1 cellular context compared by ENCODE assay signal in genomic region chr6:82248233-82248735, GRCh38.
TF ChIP-seq lines count a peak whose summit lies in the region.

No MANE protein-coding gene starts in this region.

TF ChIP-seq in HEK293, 187 proteins besides CTCF, POLR2A, EP300 and RAD21 (continued from another document and continues in another):
- TF ChIP-seq ZNF140 (tag by site-specific recombination; IDR thresholded peaks at IDR 0.05): no peak
- TF ChIP-seq ZNF837 (tag by site-specific recombination; IDR thresholded peaks at IDR 0.05): no peak
- TF ChIP-seq ZNF549 (tag by site-specific recombination; IDR thresholded peaks at IDR 0.05): no peak
- TF ChIP-seq ZNF785 (tag by site-specific recombination; IDR thresholded peaks at IDR 0.05): no peak
- no peak for TF ChIP-seq KLF9 (tag by site-specific recombination; IDR thresholded peaks at IDR 0.05; ENCODE audit: low read depth)
- TF ChIP-seq ZNF138 (tag by site-specific recombination; IDR thresholded peaks at IDR 0.05; ENCODE audit: borderline replicate concordance): no peak
- TF ChIP-seq ZNF223 (tag by site-specific recombination; IDR thresholded peaks at IDR 0.05): no peak
- TF ChIP-seq ZNF423 (tag by site-specific recombination; IDR thresholded peaks at IDR 0.05): no peak
- no peak for TF ChIP-seq ZNF449 (tag by site-specific recombination; IDR thresholded peaks at IDR 0.05)
- no peak for TF ChIP-seq ZNF133 (tag by site-specific recombination; IDR thresholded peaks at IDR 0.05)
- TF ChIP-seq ZNF626 (tag by site-specific recombination; IDR thresholded peaks at IDR 0.05): no peak
- no peak for TF ChIP-seq SP7 (tag by site-specific recombination; IDR thresholded peaks at IDR 0.05)
- TF ChIP-seq ZBTB48 (tag by site-specific recombination; IDR thresholded peaks at IDR 0.05): no peak
- TF ChIP-seq TCF7L2 (IDR thresholded peaks at IDR 0.05; ENCODE audit: borderline replicate concordance, low read depth, low read length): no peak
- TF ChIP-seq ZNF404 (tag by site-specific recombination; IDR thresholded peaks at IDR 0.05): no peak
- no peak for TF ChIP-seq ZNF707 (tag by site-specific recombination; IDR thresholded peaks at IDR 0.05)
- no peak for TF ChIP-seq ZNF157 (tag by site-specific recombination; IDR thresholded peaks at IDR 0.05)
- TF ChIP-seq PRDM6 (tag by site-specific recombination; IDR thresholded peaks at IDR 0.05): no peak
- TF ChIP-seq, protein P1, sequence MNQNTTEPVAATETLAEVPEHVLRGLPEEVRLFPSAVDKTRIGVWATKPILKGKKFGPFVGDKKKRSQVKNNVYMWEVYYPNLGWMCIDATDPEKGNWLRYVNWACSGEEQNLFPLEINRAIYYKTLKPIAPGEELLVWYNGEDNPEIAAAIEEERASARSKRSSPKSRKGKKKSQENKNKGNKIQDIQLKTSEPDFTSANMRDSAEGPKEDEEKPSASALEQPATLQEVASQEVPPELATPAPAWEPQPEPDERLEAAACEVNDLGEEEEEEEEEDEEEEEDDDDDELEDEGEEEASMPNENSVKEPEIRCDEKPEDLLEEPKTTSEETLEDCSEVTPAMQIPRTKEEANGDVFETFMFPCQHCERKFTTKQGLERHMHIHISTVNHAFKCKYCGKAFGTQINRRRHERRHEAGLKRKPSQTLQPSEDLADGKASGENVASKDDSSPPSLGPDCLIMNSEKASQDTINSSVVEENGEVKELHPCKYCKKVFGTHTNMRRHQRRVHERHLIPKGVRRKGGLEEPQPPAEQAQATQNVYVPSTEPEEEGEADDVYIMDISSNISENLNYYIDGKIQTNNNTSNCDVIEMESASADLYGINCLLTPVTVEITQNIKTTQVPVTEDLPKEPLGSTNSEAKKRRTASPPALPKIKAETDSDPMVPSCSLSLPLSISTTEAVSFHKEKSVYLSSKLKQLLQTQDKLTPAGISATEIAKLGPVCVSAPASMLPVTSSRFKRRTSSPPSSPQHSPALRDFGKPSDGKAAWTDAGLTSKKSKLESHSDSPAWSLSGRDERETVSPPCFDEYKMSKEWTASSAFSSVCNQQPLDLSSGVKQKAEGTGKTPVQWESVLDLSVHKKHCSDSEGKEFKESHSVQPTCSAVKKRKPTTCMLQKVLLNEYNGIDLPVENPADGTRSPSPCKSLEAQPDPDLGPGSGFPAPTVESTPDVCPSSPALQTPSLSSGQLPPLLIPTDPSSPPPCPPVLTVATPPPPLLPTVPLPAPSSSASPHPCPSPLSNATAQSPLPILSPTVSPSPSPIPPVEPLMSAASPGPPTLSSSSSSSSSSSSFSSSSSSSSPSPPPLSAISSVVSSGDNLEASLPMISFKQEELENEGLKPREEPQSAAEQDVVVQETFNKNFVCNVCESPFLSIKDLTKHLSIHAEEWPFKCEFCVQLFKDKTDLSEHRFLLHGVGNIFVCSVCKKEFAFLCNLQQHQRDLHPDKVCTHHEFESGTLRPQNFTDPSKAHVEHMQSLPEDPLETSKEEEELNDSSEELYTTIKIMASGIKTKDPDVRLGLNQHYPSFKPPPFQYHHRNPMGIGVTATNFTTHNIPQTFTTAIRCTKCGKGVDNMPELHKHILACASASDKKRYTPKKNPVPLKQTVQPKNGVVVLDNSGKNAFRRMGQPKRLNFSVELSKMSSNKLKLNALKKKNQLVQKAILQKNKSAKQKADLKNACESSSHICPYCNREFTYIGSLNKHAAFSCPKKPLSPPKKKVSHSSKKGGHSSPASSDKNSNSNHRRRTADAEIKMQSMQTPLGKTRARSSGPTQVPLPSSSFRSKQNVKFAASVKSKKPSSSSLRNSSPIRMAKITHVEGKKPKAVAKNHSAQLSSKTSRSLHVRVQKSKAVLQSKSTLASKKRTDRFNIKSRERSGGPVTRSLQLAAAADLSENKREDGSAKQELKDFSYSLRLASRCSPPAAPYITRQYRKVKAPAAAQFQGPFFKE (tag by site-specific recombination; IDR thresholded peaks at IDR 0.05; ENCODE audit: borderline replicate concordance): no peak
- no peak for TF ChIP-seq ZNF248 (tag by site-specific recombination; IDR thresholded peaks at IDR 0.05)
- no peak for TF ChIP-seq ZNF529 (tag by site-specific recombination; IDR thresholded peaks at IDR 0.05; ENCODE audit: insufficient replicate concordance)
- TF ChIP-seq KLF16 (tag by site-specific recombination; IDR thresholded peaks at IDR 0.05): no peak
- TF ChIP-seq ZNF23 (tag by site-specific recombination; IDR thresholded peaks at IDR 0.05; ENCODE audit: borderline replicate concordance): no peak
- TF ChIP-seq ZNF350 (tag by site-specific recombination; IDR thresholded peaks at IDR 0.05): no peak
- TF ChIP-seq, protein P2, sequence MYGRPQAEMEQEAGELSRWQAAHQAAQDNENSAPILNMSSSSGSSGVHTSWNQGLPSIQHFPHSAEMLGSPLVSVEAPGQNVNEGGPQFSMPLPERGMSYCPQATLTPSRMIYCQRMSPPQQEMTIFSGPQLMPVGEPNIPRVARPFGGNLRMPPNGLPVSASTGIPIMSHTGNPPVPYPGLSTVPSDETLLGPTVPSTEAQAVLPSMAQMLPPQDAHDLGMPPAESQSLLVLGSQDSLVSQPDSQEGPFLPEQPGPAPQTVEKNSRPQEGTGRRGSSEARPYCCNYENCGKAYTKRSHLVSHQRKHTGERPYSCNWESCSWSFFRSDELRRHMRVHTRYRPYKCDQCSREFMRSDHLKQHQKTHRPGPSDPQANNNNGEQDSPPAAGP (tag by site-specific recombination; IDR thresholded peaks at IDR 0.05): no peak; the same call in 1 of the 2 replicates
- TF ChIP-seq, protein P3, sequence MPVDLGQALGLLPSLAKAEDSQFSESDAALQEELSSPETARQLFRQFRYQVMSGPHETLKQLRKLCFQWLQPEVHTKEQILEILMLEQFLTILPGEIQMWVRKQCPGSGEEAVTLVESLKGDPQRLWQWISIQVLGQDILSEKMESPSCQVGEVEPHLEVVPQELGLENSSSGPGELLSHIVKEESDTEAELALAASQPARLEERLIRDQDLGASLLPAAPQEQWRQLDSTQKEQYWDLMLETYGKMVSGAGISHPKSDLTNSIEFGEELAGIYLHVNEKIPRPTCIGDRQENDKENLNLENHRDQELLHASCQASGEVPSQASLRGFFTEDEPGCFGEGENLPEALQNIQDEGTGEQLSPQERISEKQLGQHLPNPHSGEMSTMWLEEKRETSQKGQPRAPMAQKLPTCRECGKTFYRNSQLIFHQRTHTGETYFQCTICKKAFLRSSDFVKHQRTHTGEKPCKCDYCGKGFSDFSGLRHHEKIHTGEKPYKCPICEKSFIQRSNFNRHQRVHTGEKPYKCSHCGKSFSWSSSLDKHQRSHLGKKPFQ (tag by site-specific recombination; IDR thresholded peaks at IDR 0.05): no peak
- TF ChIP-seq ZNF621 (tag by site-specific recombination; IDR thresholded peaks at IDR 0.05): no peak
- TF ChIP-seq, protein P4, sequence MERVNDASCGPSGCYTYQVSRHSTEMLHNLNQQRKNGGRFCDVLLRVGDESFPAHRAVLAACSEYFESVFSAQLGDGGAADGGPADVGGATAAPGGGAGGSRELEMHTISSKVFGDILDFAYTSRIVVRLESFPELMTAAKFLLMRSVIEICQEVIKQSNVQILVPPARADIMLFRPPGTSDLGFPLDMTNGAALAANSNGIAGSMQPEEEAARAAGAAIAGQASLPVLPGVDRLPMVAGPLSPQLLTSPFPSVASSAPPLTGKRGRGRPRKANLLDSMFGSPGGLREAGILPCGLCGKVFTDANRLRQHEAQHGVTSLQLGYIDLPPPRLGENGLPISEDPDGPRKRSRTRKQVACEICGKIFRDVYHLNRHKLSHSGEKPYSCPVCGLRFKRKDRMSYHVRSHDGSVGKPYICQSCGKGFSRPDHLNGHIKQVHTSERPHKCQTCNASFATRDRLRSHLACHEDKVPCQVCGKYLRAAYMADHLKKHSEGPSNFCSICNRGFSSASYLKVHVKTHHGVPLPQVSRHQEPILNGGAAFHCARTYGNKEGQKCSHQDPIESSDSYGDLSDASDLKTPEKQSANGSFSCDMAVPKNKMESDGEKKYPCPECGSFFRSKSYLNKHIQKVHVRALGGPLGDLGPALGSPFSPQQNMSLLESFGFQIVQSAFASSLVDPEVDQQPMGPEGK (tag by site-specific recombination; IDR thresholded peaks at IDR 0.05): no peak
- no peak for TF ChIP-seq ZNF76 (tag by site-specific recombination; IDR thresholded peaks at IDR 0.05; ENCODE audit: borderline replicate concordance, low read depth)
- no peak for TF ChIP-seq ZEB2 (tag by site-specific recombination; IDR thresholded peaks at IDR 0.05)
- no peak for TF ChIP-seq KLF7 (tag by site-specific recombination; IDR thresholded peaks at IDR 0.05; ENCODE audit: borderline replicate concordance)
- TF ChIP-seq ZNF335 (tag by site-specific recombination; conservative IDR thresholded peaks at IDR 0.05): peak; percentile 77
- TF ChIP-seq ZNF600 (tag by site-specific recombination; IDR thresholded peaks at IDR 0.05): no peak
- TF ChIP-seq, protein P5, sequence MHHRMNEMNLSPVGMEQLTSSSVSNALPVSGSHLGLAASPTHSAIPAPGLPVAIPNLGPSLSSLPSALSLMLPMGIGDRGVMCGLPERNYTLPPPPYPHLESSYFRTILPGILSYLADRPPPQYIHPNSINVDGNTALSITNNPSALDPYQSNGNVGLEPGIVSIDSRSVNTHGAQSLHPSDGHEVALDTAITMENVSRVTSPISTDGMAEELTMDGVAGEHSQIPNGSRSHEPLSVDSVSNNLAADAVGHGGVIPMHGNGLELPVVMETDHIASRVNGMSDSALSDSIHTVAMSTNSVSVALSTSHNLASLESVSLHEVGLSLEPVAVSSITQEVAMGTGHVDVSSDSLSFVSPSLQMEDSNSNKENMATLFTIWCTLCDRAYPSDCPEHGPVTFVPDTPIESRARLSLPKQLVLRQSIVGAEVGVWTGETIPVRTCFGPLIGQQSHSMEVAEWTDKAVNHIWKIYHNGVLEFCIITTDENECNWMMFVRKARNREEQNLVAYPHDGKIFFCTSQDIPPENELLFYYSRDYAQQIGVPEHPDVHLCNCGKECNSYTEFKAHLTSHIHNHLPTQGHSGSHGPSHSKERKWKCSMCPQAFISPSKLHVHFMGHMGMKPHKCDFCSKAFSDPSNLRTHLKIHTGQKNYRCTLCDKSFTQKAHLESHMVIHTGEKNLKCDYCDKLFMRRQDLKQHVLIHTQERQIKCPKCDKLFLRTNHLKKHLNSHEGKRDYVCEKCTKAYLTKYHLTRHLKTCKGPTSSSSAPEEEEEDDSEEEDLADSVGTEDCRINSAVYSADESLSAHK (tag by site-specific recombination; IDR thresholded peaks at IDR 0.05): no peak
- TF ChIP-seq SETDB1 (IDR thresholded peaks at IDR 0.05; ENCODE audit: insufficient read length, low read length): peak; percentile 39
- no peak for TF ChIP-seq ZNF791 (tag by site-specific recombination; IDR thresholded peaks at IDR 0.05)
- TF ChIP-seq, protein P6, sequence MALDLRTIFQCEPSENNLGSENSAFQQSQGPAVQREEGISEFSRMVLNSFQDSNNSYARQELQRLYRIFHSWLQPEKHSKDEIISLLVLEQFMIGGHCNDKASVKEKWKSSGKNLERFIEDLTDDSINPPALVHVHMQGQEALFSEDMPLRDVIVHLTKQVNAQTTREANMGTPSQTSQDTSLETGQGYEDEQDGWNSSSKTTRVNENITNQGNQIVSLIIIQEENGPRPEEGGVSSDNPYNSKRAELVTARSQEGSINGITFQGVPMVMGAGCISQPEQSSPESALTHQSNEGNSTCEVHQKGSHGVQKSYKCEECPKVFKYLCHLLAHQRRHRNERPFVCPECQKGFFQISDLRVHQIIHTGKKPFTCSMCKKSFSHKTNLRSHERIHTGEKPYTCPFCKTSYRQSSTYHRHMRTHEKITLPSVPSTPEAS (tag by site-specific recombination; IDR thresholded peaks at IDR 0.05): no peak
- TF ChIP-seq ZNF24 (tag by site-specific recombination; IDR thresholded peaks at IDR 0.05): no peak; the same call in 1 of the 2 replicates
- no peak for TF ChIP-seq ZNF510 (tag by site-specific recombination; IDR thresholded peaks at IDR 0.05; ENCODE audit: insufficient replicate concordance)
- no peak for TF ChIP-seq ZSCAN16 (tag by site-specific recombination; IDR thresholded peaks at IDR 0.05)
- TF ChIP-seq ZSCAN30 (tag by site-specific recombination; IDR thresholded peaks at IDR 0.05): no peak
- TF ChIP-seq ZNF184 (tag by site-specific recombination; IDR thresholded peaks at IDR 0.05): no peak
- TF ChIP-seq ZNF544 (tag by site-specific recombination; IDR thresholded peaks at IDR 0.05): no peak
- no peak for TF ChIP-seq HOXC10 (CRISPR knock-in tag; IDR thresholded peaks at IDR 0.05)
- TF ChIP-seq ZNF175 (tag by site-specific recombination; IDR thresholded peaks at IDR 0.05): no peak
- no peak for TF ChIP-seq ZNF48 (tag by site-specific recombination; IDR thresholded peaks at IDR 0.05)
- no peak for TF ChIP-seq ZIC2 (tag by site-specific recombination; IDR thresholded peaks at IDR 0.05)
- TF ChIP-seq WT1 (tag by site-specific recombination; IDR thresholded peaks at IDR 0.05): peak; percentile 51
- TF ChIP-seq ZBTB20 (tag by site-specific recombination; IDR thresholded peaks at IDR 0.05): peak; percentile 10
